Comparison of ENCODE assay signal across 17 cellular contexts in genomic region chr9:112239284-112239683, GRCh38.
DNase-seq lines count a peak whose midpoint lies in the region; ATAC-seq, FAIRE-seq and TF ChIP-seq lines count a peak whose summit lies in the region.
"Had no signal": no experiment of that assay in that cellular context is flagged by ENCODE, and none has a peak within 500 bp of the region (broad histone marks: within the 10 kb centered on the region; RNA-seq: fewer than 3 reads in every experiment).

No MANE protein-coding gene starts in this region.

- DNase-seq in H54 (ENCODE audit: insufficient read length, low spot score) (no peak), PC-9 (peak; percentile 5 to 40), progenitor cell of endocrine pancreas (ENCODE audit: low spot score, unreplicated experiment) (no peak), A673 (ENCODE audit: low spot score) (no peak), NCI-H2029 treated with DMSO at 0.1 percent for 48 hours (lab: John Stamatoyannopoulos, UW) (no peak)
- DNase-seq: DMS79, HCEC 1CT, MV-4-11, NCI-H1694 treated with DMSO at 0.1 percent for 48 hours, NCI-H2107, NCI-H510A treated with DMSO at 0.1 percent for 48 hours, NCI-H82, PC-3 had no signal

- H4K20me1 ChIP-seq in PC-9 (ENCODE audit: insufficient read depth), result no peaks in the 10 kb centered on the region

- H3K4me3 ChIP-seq in PC-9, result no peak overlapping the region
- H3K4me3 ChIP-seq in A673 (ENCODE audit: low read depth, low read length, poor library complexity, severe bottlenecking), result no peak overlapping the region
- H3K4me3 ChIP-seq: K562 had no signal

- intact Hi-C loops in PC-9 (cut with micrococcal nuclease; ENCODE audit: unreplicated experiment), result no loop called here
- intact Hi-C loops in A673 (cut with micrococcal nuclease; ENCODE audit: unreplicated experiment), result no loop called here

- H3K36me3 Mint-ChIP-seq in progenitor cell of endocrine pancreas (ENCODE audit: insufficient read depth), result peaks cover 5% of the 10 kb centered on the region

- H3K4me1 ChIP-seq in PC-9 (replicated peaks; ENCODE audit: insufficient read depth) (peaks cover 9% of the 10 kb centered on the region), A673 (ENCODE audit: insufficient read depth, low read length, poor library complexity, severe bottlenecking) (no peaks in the 10 kb centered on the region)

- H2AFZ ChIP-seq in PC-9, result no peak overlapping the region

- FAIRE-seq in H54 (lab: Jason Lieb, UNC), result peak; percentile 15
- FAIRE-seq: K562 had no signal

- no peaks in the 10 kb centered on the region for H3K9me3 ChIP-seq in PC-9 (ENCODE audit: insufficient read depth, low read depth)
- H3K9me3 ChIP-seq in A673 (ENCODE audit: low read depth, low read length, poor library complexity, severe bottlenecking), result no peaks in the 10 kb centered on the region

- H3K27me3 Mint-ChIP-seq in progenitor cell of endocrine pancreas, result no peaks in the 10 kb centered on the region

- no peak overlapping the region for H3K4me2 ChIP-seq in PC-9

- no peaks in the 10 kb centered on the region for H3K4me1 Mint-ChIP-seq in progenitor cell of endocrine pancreas (ENCODE audit: low read depth)

- peaks cover 12% of the 10 kb centered on the region; the same call in 1 of the 2 replicates for H3K79me2 ChIP-seq in PC-9 (ENCODE audit: low read depth)

- no peak for TF ChIP-seq POLR2A in H54 (IDR thresholded peaks at IDR 0.05; ENCODE audit: low read depth, low read length)

- H3K9me2 ChIP-seq in PC-9 (ENCODE audit: insufficient read depth), result no peaks in the 10 kb centered on the region

- H3K4me3 Mint-ChIP-seq in progenitor cell of endocrine pancreas (ENCODE audit: low read depth), result no peak overlapping the region
- H3K4me3 Mint-ChIP-seq: CD14-positive monocyte had no signal

- H3F3A ChIP-seq in PC-9 (ENCODE audit: insufficient read depth, low read depth), result peaks cover 10% of the 10 kb centered on the region; the same call in 1 of the 2 replicates

- POLR2A ChIA-PET in PC-9 (lab: Charles Lee; ENCODE audit: unreplicated experiment), result no interaction called here
- POLR2A ChIA-PET in A673 (lab: Charles Lee; ENCODE audit: low non-redundant PET), result no interaction called here

- H3K27me3 ChIP-seq in PC-9 (ENCODE audit: insufficient read depth, low read depth) (no peaks in the 10 kb centered on the region), A673 (replicated peaks; ENCODE audit: insufficient read depth, low read depth, low read length, poor library complexity) (no peaks in the 10 kb centered on the region)

- no peaks in the 10 kb centered on the region for H3K9me3 Mint-ChIP-seq in progenitor cell of endocrine pancreas (ENCODE audit: low read depth)

- no TSS peak for BruUV-seq in PC-9 (replicated peaks; lab: Mats Ljungman, UMichigan)
- no TSS peak for BruUV-seq in A673 (replicated peaks; lab: Mats Ljungman, UMichigan)

- peak overlapping the region; percentile 26 for H3K27ac Mint-ChIP-seq in progenitor cell of endocrine pancreas

- H3K27ac ChIP-seq in PC-9 (peak overlapping the region; percentile 29; the same call in 1 of the 2 replicates), A673 (ENCODE audit: low read depth, low read length, poor library complexity, severe bottlenecking) (no peak overlapping the region)

- ATAC-seq in esophagus mucosa, result peak; percentile 54
- no peak for ATAC-seq in GM21619 (IDR thresholded peaks at IDR 0.05; ENCODE audit: unreplicated experiment)
- ATAC-seq: K562, PC-3 had no signal

- 0 out of 2 replicates have a peak, but pooled peaks cover 6% of the 10 kb centered on the region for H3K36me3 ChIP-seq in PC-9 (ENCODE audit: low read depth)
- no peaks in the 10 kb centered on the region for H3K36me3 ChIP-seq in A673 (ENCODE audit: insufficient read depth, low read length, poor library complexity, severe bottlenecking)

- CTCF ChIA-PET in PC-9 (lab: Charles Lee), result no interaction called here
- CTCF ChIA-PET in A673 (lab: Charles Lee), result no interaction called here

- TF ChIP-seq CTCF in PC-9 (conservative IDR thresholded peaks at IDR 0.05), result no peak
- no peak for TF ChIP-seq CTCF in progenitor cell of endocrine pancreas (IDR thresholded peaks at IDR 0.05; ENCODE audit: unreplicated experiment)
- no peak for TF ChIP-seq CTCF in A673 (conservative IDR thresholded peaks at IDR 0.05; ENCODE audit: low read depth, low read length)

Comparison
In these comparisons a context has a peak if more than half of its experiments do, and no peak if none do; other contexts are left out.
1. DNase-seq: peak in PC-9 (2 of 2); none in H54 (single experiment), progenitor cell of endocrine pancreas (single experiment), A673 (single experiment) and NCI-H2029 treated with DMSO at 0.1 percent for 48 hours (single experiment).